Comparison of ENCODE assay signal across 1 cellular context in the genomic region with DNA sequence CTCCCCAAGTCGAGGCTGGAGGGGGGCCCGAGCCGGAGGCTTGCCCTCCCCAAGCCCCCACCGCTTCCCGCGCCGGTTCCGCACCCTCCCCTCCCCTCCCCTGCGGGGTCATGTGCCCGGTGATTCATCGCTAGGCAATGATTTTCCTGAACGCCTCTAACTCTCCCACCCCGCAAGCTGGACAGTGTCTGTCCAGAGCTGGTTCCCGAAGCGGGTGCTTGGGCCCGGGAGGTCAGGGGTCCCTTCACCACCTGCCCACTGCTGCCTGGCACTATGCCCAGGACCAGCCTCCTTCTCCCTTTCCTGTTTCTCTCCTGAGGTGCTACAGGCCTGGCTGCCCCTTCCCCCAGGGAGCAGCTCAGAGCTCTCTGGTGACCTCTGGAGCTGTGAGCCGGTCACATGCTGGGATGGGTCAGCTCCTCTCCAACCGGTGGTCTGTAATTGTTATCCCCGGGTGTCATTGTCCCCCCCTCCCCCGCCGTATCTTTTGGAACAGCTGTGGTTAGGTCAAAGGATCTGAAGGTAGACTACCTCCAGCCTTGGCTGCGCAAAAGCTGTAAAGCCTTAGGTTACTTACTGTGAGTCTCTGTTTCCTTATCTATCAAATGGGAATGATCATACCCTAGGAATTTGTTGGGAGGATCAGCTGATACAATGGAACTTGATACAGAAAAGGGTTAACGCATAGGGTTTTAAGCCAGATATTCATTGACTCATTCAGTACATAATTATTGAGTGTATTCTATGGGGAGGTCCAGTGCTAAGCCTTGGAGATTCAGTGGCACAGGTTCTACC.
A peak's percentile ranks its signal among the peaks of the same experiment; 100 is the strongest.
TF ChIP-seq lines count a peak whose summit lies in the region.

No MANE protein-coding gene starts in this region.

TF ChIP-seq in HepG2, 621 proteins besides CTCF, POLR2A, EP300 and RAD21 (continued from another document and continues in another):
- TF ChIP-seq NR2C2 (CRISPR knock-in tag; IDR thresholded peaks at IDR 0.05; ENCODE audit: borderline replicate concordance) (peak; percentile 39; the same call in 1 of the 2 replicates), MAF1 (CRISPR knock-in tag; IDR thresholded peaks at IDR 0.05; ENCODE audit: borderline replicate concordance) (no peak), ZFAT (CRISPR knock-in tag; conservative IDR thresholded peaks at IDR 0.05) (no peak), PHF21A (CRISPR knock-in tag; IDR thresholded peaks at IDR 0.05) (peak; percentile 23; the same call in 1 of the 2 replicates), SRY (CRISPR knock-in tag; IDR thresholded peaks at IDR 0.05) (peak; percentile 45; the same call in 1 of the 2 replicates), LCORL (IDR thresholded peaks at IDR 0.05) (no peak), LCORL (CRISPR knock-in tag; IDR thresholded peaks at IDR 0.05) (peak; percentile 50; the same call in 1 of the 2 replicates), MIER3 (CRISPR knock-in tag; IDR thresholded peaks at IDR 0.05; ENCODE audit: borderline replicate concordance) (no peak), PPARG (CRISPR knock-in tag; conservative IDR thresholded peaks at IDR 0.05) (no peak), NR2F6 (IDR thresholded peaks at IDR 0.05) (peak; percentile 38; the same call in 1 of the 2 replicates), NR2F6 (CRISPR knock-in tag; IDR thresholded peaks at IDR 0.05) (peak; percentile 64), MIXL1 (CRISPR knock-in tag; IDR thresholded peaks at IDR 0.05) (no peak), ZNF891 (CRISPR knock-in tag; IDR thresholded peaks at IDR 0.05) (0 out of 2 replicates have a peak, but pooled peaks have one; percentile 51), ZNF737 (CRISPR knock-in tag; IDR thresholded peaks at IDR 0.05; ENCODE audit: borderline replicate concordance) (no peak), HNRNPL (IDR thresholded peaks at IDR 0.05; ENCODE audit: low read depth, low read length) (0 out of 2 replicates have a peak, but pooled peaks have one; percentile 73), SALL1 (CRISPR knock-in tag; IDR thresholded peaks at IDR 0.05) (peak; percentile 27; the same call in 1 of the 2 replicates), ZNF749 (CRISPR knock-in tag; IDR thresholded peaks at IDR 0.05; ENCODE audit: borderline replicate concordance) (no peak), HNRNPLL (IDR thresholded peaks at IDR 0.05; ENCODE audit: low read depth, low read length, poor library complexity, severe bottlenecking) (no peak), XRCC5 (optimal IDR thresholded peaks at IDR 0.05; ENCODE audit: low read length) (peak; percentile 24), MED13 (CRISPR knock-in tag; IDR thresholded peaks at IDR 0.05) (0 out of 2 replicates have a peak, but pooled peaks have one; percentile 30), ZFX (CRISPR knock-in tag; IDR thresholded peaks at IDR 0.05; ENCODE audit: low read depth) (peak; percentile 42; the same call in 1 of the 2 replicates), HDAC1 (CRISPR knock-in tag; IDR thresholded peaks at IDR 0.05) (0 out of 2 replicates have a peak, but pooled peaks have one; percentile 32), BRD4 (CRISPR knock-in tag; IDR thresholded peaks at IDR 0.05) (0 out of 2 replicates have a peak, but pooled peaks have one; percentile 24)
- TF ChIP-seq, protein P1, sequence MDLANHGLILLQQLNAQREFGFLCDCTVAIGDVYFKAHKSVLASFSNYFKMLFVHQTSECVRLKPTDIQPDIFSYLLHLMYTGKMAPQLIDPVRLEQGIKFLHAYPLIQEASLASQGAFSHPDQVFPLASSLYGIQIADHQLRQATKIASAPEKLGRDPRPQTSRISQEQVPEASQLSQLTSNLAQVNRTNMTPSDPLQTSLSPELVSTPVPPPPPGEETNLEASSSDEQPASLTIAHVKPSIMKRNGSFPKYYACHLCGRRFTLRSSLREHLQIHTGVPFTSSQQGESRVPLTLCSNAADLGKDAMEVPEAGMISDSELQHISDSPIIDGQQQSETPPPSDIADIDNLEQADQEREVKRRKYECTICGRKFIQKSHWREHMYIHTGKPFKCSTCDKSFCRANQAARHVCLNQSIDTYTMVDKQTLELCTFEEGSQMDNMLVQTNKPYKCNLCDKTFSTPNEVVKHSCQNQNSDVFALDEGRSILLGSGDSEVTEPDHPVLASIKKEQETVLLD (CRISPR knock-in tag; IDR thresholded peaks at IDR 0.05; ENCODE audit: low read depth) = no peak
- TF ChIP-seq, protein P2, sequence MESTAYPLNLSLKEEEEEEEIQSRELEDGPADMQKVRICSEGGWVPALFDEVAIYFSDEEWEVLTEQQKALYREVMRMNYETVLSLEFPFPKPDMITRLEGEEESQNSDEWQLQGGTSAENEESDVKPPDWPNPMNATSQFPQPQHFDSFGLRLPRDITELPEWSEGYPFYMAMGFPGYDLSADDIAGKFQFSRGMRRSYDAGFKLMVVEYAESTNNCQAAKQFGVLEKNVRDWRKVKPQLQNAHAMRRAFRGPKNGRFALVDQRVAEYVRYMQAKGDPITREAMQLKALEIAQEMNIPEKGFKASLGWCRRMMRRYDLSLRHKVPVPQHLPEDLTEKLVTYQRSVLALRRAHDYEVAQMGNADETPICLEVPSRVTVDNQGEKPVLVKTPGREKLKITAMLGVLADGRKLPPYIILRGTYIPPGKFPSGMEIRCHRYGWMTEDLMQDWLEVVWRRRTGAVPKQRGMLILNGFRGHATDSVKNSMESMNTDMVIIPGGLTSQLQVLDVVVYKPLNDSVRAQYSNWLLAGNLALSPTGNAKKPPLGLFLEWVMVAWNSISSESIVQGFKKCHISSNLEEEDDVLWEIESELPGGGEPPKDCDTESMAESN (CRISPR knock-in tag; conservative IDR thresholded peaks at IDR 0.05) = peak; percentile 53; the same call in 1 of the 2 replicates
- TF ChIP-seq, protein P3, sequence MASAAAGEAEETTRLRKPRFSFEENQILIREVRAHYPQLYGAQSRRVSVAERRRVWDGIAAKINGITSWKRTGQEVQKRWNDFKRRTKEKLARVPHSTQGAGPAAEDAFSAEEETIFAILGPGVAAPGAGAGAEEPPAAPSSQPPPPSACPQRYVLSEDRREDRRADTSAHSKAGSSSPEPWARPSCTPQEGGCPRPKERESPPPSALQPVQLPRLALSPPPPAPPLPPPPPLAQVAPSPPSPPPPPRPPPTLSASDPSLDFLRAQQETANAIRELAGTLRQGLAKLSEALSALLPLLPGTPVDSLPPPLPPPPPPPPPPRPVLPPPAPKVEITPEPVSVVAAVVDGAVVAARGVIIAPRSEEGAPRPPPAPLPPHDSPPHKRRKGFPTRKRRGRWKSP (CRISPR knock-in tag; IDR thresholded peaks at IDR 0.05) = 0 out of 2 replicates have a peak, but pooled peaks have one; percentile 32
- TF ChIP-seq, protein P4, sequence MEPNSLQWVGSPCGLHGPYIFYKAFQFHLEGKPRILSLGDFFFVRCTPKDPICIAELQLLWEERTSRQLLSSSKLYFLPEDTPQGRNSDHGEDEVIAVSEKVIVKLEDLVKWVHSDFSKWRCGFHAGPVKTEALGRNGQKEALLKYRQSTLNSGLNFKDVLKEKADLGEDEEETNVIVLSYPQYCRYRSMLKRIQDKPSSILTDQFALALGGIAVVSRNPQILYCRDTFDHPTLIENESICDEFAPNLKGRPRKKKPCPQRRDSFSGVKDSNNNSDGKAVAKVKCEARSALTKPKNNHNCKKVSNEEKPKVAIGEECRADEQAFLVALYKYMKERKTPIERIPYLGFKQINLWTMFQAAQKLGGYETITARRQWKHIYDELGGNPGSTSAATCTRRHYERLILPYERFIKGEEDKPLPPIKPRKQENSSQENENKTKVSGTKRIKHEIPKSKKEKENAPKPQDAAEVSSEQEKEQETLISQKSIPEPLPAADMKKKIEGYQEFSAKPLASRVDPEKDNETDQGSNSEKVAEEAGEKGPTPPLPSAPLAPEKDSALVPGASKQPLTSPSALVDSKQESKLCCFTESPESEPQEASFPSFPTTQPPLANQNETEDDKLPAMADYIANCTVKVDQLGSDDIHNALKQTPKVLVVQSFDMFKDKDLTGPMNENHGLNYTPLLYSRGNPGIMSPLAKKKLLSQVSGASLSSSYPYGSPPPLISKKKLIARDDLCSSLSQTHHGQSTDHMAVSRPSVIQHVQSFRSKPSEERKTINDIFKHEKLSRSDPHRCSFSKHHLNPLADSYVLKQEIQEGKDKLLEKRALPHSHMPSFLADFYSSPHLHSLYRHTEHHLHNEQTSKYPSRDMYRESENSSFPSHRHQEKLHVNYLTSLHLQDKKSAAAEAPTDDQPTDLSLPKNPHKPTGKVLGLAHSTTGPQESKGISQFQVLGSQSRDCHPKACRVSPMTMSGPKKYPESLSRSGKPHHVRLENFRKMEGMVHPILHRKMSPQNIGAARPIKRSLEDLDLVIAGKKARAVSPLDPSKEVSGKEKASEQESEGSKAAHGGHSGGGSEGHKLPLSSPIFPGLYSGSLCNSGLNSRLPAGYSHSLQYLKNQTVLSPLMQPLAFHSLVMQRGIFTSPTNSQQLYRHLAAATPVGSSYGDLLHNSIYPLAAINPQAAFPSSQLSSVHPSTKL (CRISPR knock-in tag; IDR thresholded peaks at IDR 0.05) = peak; percentile 40; the same call in 1 of the 2 replicates
- TF ChIP-seq, protein P5, sequence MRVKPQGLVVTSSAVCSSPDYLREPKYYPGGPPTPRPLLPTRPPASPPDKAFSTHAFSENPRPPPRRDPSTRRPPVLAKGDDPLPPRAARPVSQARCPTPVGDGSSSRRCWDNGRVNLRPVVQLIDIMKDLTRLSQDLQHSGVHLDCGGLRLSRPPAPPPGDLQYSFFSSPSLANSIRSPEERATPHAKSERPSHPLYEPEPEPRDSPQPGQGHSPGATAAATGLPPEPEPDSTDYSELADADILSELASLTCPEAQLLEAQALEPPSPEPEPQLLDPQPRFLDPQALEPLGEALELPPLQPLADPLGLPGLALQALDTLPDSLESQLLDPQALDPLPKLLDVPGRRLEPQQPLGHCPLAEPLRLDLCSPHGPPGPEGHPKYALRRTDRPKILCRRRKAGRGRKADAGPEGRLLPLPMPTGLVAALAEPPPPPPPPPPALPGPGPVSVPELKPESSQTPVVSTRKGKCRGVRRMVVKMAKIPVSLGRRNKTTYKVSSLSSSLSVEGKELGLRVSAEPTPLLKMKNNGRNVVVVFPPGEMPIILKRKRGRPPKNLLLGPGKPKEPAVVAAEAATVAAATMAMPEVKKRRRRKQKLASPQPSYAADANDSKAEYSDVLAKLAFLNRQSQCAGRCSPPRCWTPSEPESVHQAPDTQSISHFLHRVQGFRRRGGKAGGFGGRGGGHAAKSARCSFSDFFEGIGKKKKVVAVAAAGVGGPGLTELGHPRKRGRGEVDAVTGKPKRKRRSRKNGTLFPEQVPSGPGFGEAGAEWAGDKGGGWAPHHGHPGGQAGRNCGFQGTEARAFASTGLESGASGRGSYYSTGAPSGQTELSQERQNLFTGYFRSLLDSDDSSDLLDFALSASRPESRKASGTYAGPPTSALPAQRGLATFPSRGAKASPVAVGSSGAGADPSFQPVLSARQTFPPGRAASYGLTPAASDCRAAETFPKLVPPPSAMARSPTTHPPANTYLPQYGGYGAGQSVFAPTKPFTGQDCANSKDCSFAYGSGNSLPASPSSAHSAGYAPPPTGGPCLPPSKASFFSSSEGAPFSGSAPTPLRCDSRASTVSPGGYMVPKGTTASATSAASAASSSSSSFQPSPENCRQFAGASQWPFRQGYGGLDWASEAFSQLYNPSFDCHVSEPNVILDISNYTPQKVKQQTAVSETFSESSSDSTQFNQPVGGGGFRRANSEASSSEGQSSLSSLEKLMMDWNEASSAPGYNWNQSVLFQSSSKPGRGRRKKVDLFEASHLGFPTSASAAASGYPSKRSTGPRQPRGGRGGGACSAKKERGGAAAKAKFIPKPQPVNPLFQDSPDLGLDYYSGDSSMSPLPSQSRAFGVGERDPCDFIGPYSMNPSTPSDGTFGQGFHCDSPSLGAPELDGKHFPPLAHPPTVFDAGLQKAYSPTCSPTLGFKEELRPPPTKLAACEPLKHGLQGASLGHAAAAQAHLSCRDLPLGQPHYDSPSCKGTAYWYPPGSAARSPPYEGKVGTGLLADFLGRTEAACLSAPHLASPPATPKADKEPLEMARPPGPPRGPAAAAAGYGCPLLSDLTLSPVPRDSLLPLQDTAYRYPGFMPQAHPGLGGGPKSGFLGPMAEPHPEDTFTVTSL (CRISPR knock-in tag; IDR thresholded peaks at IDR 0.05; ENCODE audit: borderline replicate concordance) = 0 out of 2 replicates have a peak, but pooled peaks have one; percentile 12
- TF ChIP-seq, protein P6, sequence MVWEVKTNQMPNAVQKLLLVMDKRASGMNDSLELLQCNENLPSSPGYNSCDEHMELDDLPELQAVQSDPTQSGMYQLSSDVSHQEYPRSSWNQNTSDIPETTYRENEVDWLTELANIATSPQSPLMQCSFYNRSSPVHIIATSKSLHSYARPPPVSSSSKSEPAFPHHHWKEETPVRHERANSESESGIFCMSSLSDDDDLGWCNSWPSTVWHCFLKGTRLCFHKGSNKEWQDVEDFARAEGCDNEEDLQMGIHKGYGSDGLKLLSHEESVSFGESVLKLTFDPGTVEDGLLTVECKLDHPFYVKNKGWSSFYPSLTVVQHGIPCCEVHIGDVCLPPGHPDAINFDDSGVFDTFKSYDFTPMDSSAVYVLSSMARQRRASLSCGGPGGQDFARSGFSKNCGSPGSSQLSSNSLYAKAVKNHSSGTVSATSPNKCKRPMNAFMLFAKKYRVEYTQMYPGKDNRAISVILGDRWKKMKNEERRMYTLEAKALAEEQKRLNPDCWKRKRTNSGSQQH (CRISPR knock-in tag; IDR thresholded peaks at IDR 0.05; ENCODE audit: low read depth) = 0 out of 2 replicates have a peak, but pooled peaks have one; percentile 25
- TF ChIP-seq, protein P7, sequence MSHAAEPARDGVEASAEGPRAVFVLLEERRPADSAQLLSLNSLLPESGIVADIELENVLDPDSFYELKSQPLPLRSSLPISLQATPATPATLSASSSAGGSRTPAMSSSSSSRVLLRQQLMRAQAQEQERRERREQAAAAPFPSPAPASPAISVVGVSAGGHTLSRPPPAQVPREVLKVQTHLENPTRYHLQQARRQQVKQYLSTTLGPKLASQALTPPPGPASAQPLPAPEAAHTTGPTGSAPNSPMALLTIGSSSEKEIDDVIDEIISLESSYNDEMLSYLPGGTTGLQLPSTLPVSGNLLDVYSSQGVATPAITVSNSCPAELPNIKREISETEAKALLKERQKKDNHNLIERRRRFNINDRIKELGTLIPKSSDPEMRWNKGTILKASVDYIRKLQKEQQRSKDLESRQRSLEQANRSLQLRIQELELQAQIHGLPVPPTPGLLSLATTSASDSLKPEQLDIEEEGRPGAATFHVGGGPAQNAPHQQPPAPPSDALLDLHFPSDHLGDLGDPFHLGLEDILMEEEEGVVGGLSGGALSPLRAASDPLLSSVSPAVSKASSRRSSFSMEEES (CRISPR knock-in tag; IDR thresholded peaks at IDR 0.05) = peak; percentile 93
